In the genomic region with DNA sequence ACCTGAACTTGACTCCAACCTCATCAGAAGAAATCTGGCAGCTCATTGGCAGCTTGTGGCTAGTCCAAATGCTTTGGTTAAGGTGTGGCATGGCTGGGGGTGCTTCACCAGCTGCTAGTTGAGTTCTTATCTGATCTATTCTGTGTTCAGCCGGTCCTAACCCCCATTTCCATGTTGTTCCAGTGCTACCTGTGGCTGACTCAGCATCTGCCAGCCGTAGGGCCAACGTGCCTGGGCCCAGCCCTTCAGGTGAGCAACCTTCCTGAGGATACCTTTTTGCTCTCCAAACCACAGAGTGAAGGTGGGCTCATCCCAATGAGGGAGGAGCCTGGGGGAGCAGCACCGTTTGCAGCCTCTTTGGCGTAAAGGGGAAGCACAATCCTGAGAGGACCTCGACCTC, we compare ENCODE assay signal across 18 cellular contexts. TPM values are rescaled to one million over a fixed set of nuclear protein-coding genes. Genes with fewer than 3 reads are reported as not detected.
DNase-seq lines count a peak whose midpoint lies in the region; ATAC-seq, FAIRE-seq and TF ChIP-seq lines count a peak whose summit lies in the region.
"Had no signal": no experiment of that assay in that cellular context is flagged by ENCODE, and none has a peak within 500 bp of the region (broad histone marks: within the 10 kb centered on the region; RNA-seq: fewer than 3 reads in every experiment).

No MANE protein-coding gene starts in this region.

- H3K9me3 ChIP-seq in RWPE2 (ENCODE audit: severe bottlenecking) (no peaks in the 10 kb centered on the region), keratinocyte (ENCODE audit: control insufficient read depth, low read depth, low read length) (no peaks in the 10 kb centered on the region)
- H3K9me3 ChIP-seq: BE2C had no signal

- H3K4me3 ChIP-seq in RWPE2 (ENCODE audit: severe bottlenecking): no peak overlapping the region
- H3K4me3 ChIP-seq in epithelial cell of esophagus (ENCODE audit: low read length): no peak overlapping the region
- no peak overlapping the region for H3K4me3 ChIP-seq in keratinocyte (ENCODE audit: control insufficient read depth in 2 of 3, extremely low read depth in 1 of 3, insufficient read depth in 2 of 3, low read depth in 1 of 3, low read length in 3 of 3)
- H3K4me3 ChIP-seq: GM12878 had no signal

- H3K9ac ChIP-seq in keratinocyte (ENCODE audit: control insufficient read depth, extremely low read depth, insufficient read depth, low read length): no peak overlapping the region

- H3K79me2 ChIP-seq in keratinocyte (ENCODE audit: control insufficient read depth, insufficient read depth, low read length): no peaks in the 10 kb centered on the region

- no peaks in the 10 kb centered on the region for H3K27me3 ChIP-seq in RWPE2 (ENCODE audit: insufficient read depth, poor library complexity, severe bottlenecking)
- H3K27me3 ChIP-seq in keratinocyte (ENCODE audit: control insufficient read depth, extremely low read depth, insufficient read depth, low read length): no peaks in the 10 kb centered on the region

- peak overlapping the region; percentile 24 for H3K4me2 ChIP-seq in keratinocyte (ENCODE audit: control insufficient read depth, extremely low read depth, insufficient read depth, low read depth, low read length)

- dilution Hi-C loops in keratinocyte (cut with MboI; ENCODE audit: extremely low pct_ligation_motif_present, low sequenced_read_pairs): no loop called here

- no peak overlapping the region for H2AFZ ChIP-seq in keratinocyte (ENCODE audit: control insufficient read depth, low read length)

- TF ChIP-seq CTCF in RWPE2 (IDR thresholded peaks at IDR 0.05; ENCODE audit: poor library complexity, severe bottlenecking) (no peak), epithelial cell of esophagus (IDR thresholded peaks at IDR 0.05; ENCODE audit: insufficient read depth, low read depth, low read length, missing control alignments) (no peak), keratinocyte (optimal IDR thresholded peaks at IDR 0.05 in 1 of 3, IDR thresholded peaks at IDR 0.05 in 1 of 3, conservative IDR thresholded peaks at IDR 0.05 in 1 of 3; ENCODE audit: extremely low read depth in 1 of 3, insufficient read depth in 2 of 3, low read length in 3 of 3) (no peak)

- DNase-seq in HPDE6-E6E7 (ENCODE audit: extremely low spot score): peak; percentile 78
- peak; percentile 75 for DNase-seq in RWPE2 (ENCODE audit: low spot score)
- DNase-seq in epithelial cell of esophagus (ENCODE audit: low read depth): peak; percentile 82
- DNase-seq in keratinocyte (ENCODE audit: low read depth, low spot score): peak; percentile 73
- no peak for DNase-seq in AG08396 (ENCODE audit: low spot score)
- no peak for DNase-seq in stimulated activated CD4-positive, alpha-beta T cell treated with anti-CD3 and anti-CD28 coated beads, Interleukin-2, amount 100 ng/mL, for 48 hours
- DNase-seq: BE2C; C1 segment of cervical spinal cord; CD4-positive, CD25-positive, alpha-beta regulatory T cell; CD8-positive, alpha-beta memory T cell; COR-L47; DMS 273 treated with DMSO at 0.1 percent for 48 hours; DMS53; DND-41; EL; H9 had no signal

- H3K4me1 ChIP-seq in RWPE2 (ENCODE audit: insufficient read depth, poor library complexity, severe bottlenecking) (peaks cover 11% of the 10 kb centered on the region), keratinocyte (ENCODE audit: control insufficient read depth, extremely low read depth, insufficient read depth, low read length) (peaks cover 18% of the 10 kb centered on the region)
- H3K4me1 ChIP-seq: BE2C had no signal

- no peaks in the 10 kb centered on the region for H3K9me1 ChIP-seq in keratinocyte (ENCODE audit: control insufficient read depth, extremely low read depth, insufficient read depth, low read length)

- H3K27ac ChIP-seq in RWPE2 (ENCODE audit: poor library complexity, severe bottlenecking): no peak overlapping the region
- H3K27ac ChIP-seq in keratinocyte (ENCODE audit: control insufficient read depth, insufficient read depth, low read length): no peak overlapping the region

- H4K20me1 ChIP-seq in keratinocyte (ENCODE audit: control insufficient read depth, extremely low read depth, insufficient read depth, low read length): no peaks in the 10 kb centered on the region

- peak; percentile 98 for FAIRE-seq in keratinocyte (lab: Jason Lieb, UNC)
- FAIRE-seq: GM12878, H1 had no signal

- no peaks in the 10 kb centered on the region for H3K36me3 ChIP-seq in RWPE2 (ENCODE audit: low read depth)
- H3K36me3 ChIP-seq in keratinocyte (ENCODE audit: control insufficient read depth in 2 of 2, extremely low read depth in 1 of 2, insufficient read depth in 2 of 2, low read length in 2 of 2): no peaks in the 10 kb centered on the region
- H3K36me3 ChIP-seq: BE2C had no signal

- peak; percentile 99 for ATAC-seq in RWPE2 (ENCODE audit: low read depth)
- ATAC-seq: GM12878 had no signal

RNA-seq across cellular contexts. Expression of a gene that starts 46.8 kb away (rescaled TPM):
- not detected in 3 replicates for polyA plus RNA-seq in keratinocyte
- not detected for polyA plus RNA-seq in keratinocyte (2011; ENCODE audit: low read depth)
- polyA plus RNA-seq in keratinocyte (2011; cell fraction: cytosol; rRNA removed): not detected in 2 replicates
- not detected in 2 replicates for polyA plus RNA-seq in keratinocyte (2011; cell fraction: nucleus; rRNA removed)
- not detected in 2 replicates for polyA plus RNA-seq in keratinocyte (2012; ENCODE audit: low replicate concordance)
- not detected in 3 replicates for polyA minus RNA-seq in keratinocyte
- not detected for polyA minus RNA-seq in keratinocyte (2011; cell fraction: cytosol; rRNA and poly(A)+ RNA removed)
- polyA minus RNA-seq in keratinocyte (2011; cell fraction: nucleus; rRNA and poly(A)+ RNA removed): not detected in 2 replicates
- polyA plus RNA-seq: CD4-positive, CD25-positive, alpha-beta regulatory T cell; CD8-positive, alpha-beta memory T cell; GM12878; H1 had no signal

Comparison
In these comparisons a context has a peak if more than half of its experiments do, and no peak if none do; other contexts are left out.
1. DNase-seq: peak in HPDE6-E6E7 (single experiment), RWPE2 (single experiment), epithelial cell of esophagus (single experiment) and keratinocyte (single experiment); none in AG08396 (single experiment) and stimulated activated CD4-positive, alpha-beta T cell treated with anti-CD3 and anti-CD28 coated beads, Interleukin-2, amount 100 ng/mL, for 48 hours (0 of 2).